5 cellular contexts compared by ENCODE assay signal in genomic region chr1:44738985-44739360, GRCh38. TPM values are rescaled to one million over a fixed set of nuclear protein-coding genes. Genes with fewer than 3 reads are reported as not detected.
A peak's percentile ranks its signal among the peaks of the same experiment; 100 is the strongest.
DNase-seq lines count a peak whose midpoint lies in the region; ATAC-seq and TF ChIP-seq lines count a peak whose summit lies in the region.
"Not testable (repeated sequence)": the region's sequence is repeated elsewhere in the genome, so short reads cannot be mapped to it uniquely, and the experiment has no call there.

No MANE protein-coding gene starts in this region.

- H3K27me3 ChIP-seq in HL-60 (ENCODE audit: insufficient read depth, poor library complexity, severe bottlenecking); iPS-20b (ENCODE audit: insufficient read depth, low read length); parathyroid adenoma (ENCODE audit: control insufficient read depth, insufficient read depth, low read length): not testable (repeated sequence)

- CTCF ChIA-PET in activated CD4-positive, alpha-beta T cell treated with anti-CD3 and anti-CD28 coated beads for 36 hours (lab: Charles Lee): not testable (repeated sequence)

- H3K27ac ChIP-seq in HL-60 (replicated peaks) (peak overlapping the region; percentile 77), iPS-20b (ENCODE audit: low read length) (peak overlapping the region; percentile 80), parathyroid adenoma (peak overlapping the region; percentile 73)

- H3K36me3 Mint-ChIP-seq in activated CD4-positive, alpha-beta T cell treated with anti-CD3 and anti-CD28 coated beads for 36 hours (ENCODE audit: low read depth): peaks cover 29% of the 10 kb centered on the region

- H2AFZ ChIP-seq in parathyroid adenoma: peak overlapping the region; percentile 93

- H3K4me3 Mint-ChIP-seq in activated CD4-positive, alpha-beta T cell treated with anti-CD3 and anti-CD28 coated beads for 36 hours: peak overlapping the region; percentile 98

- H3K4me1 ChIP-seq in iPS-20b (ENCODE audit: insufficient read depth, low read length); parathyroid adenoma: not testable (repeated sequence)

- H3K27ac Mint-ChIP-seq in activated CD4-positive, alpha-beta T cell treated with anti-CD3 and anti-CD28 coated beads for 36 hours: peak overlapping the region; percentile 94

- H3K4me1 Mint-ChIP-seq in activated CD4-positive, alpha-beta T cell treated with anti-CD3 and anti-CD28 coated beads for 36 hours: peaks cover 24% of the 10 kb centered on the region

- H3K4me3 ChIP-seq in HL-60 (replicated peaks; ENCODE audit: insufficient read depth, low read length): peak overlapping the region; percentile 70
- peak overlapping the region; percentile 65 for H3K4me3 ChIP-seq in choroid plexus epithelial cell (ENCODE audit: low read depth, low read length)
- peak overlapping the region; percentile 95 for H3K4me3 ChIP-seq in iPS-20b (ENCODE audit: low read length)
- peak overlapping the region; percentile 77 for H3K4me3 ChIP-seq in parathyroid adenoma (ENCODE audit: low read depth, low read length)

- not testable (repeated sequence) for H3K27me3 Mint-ChIP-seq in activated CD4-positive, alpha-beta T cell treated with anti-CD3 and anti-CD28 coated beads for 36 hours

- not testable (repeated sequence) for TF ChIP-seq CTCF in HL-60 (IDR thresholded peaks at IDR 0.05; ENCODE audit: insufficient read depth, low read length); choroid plexus epithelial cell (conservative IDR thresholded peaks at IDR 0.05; ENCODE audit: low read depth, low read length); parathyroid adenoma (IDR thresholded peaks at IDR 0.05)

- H3K9me3 Mint-ChIP-seq in activated CD4-positive, alpha-beta T cell treated with anti-CD3 and anti-CD28 coated beads for 36 hours (ENCODE audit: low read depth): not testable (repeated sequence)

- H3K9me3 ChIP-seq in iPS-20b (ENCODE audit: insufficient read depth, low read depth, low read length); parathyroid adenoma (ENCODE audit: control insufficient read depth, low read length): not testable (repeated sequence)

- not testable (repeated sequence) for H3K79me2 ChIP-seq in parathyroid adenoma

- H3K9ac ChIP-seq in iPS-20b (ENCODE audit: low read depth, low read length): peak overlapping the region; percentile 82; the same call in 1 of the 2 replicates
- not testable (repeated sequence) for H3K9ac ChIP-seq in parathyroid adenoma

- DNase-seq in HL-60 (ENCODE audit: low read depth in 1 of 2, low spot score in 1 of 2); activated CD4-positive, alpha-beta T cell treated with anti-CD3 and anti-CD28 coated beads for 36 hours; choroid plexus epithelial cell (ENCODE audit: low read depth): not testable (repeated sequence)

- POLR2A ChIA-PET in activated CD4-positive, alpha-beta T cell treated with anti-CD3 and anti-CD28 coated beads for 36 hours (lab: Charles Lee): interaction anchor here (2.3 kb wide), 1 partner anchor 17 kb away, joined by 12 read pairs; no protein-coding TSS in a partner anchor

- ATAC-seq in activated CD4-positive, alpha-beta T cell treated with anti-CD3 and anti-CD28 coated beads for 36 hours: peak; percentile 1

- H3K36me3 ChIP-seq in iPS-20b (ENCODE audit: insufficient read depth, low read depth, low read length): peaks cover 29% of the 10 kb centered on the region
- H3K36me3 ChIP-seq in parathyroid adenoma (ENCODE audit: control insufficient read depth, insufficient read depth, low read length): not testable (repeated sequence)

- peak overlapping the region; percentile 68 for H3K4me2 ChIP-seq in parathyroid adenoma (ENCODE audit: low read length)

- intact Hi-C loops in activated CD4-positive, alpha-beta T cell treated with anti-CD3 and anti-CD28 coated beads for 36 hours (cut with DNase I, micrococcal nuclease): loop anchor here (1.0 to 10.0 kb wide), 15 partner anchors 8 to 846 kb away; partner anchors contain the start of genes RNU5D-1 (in 2 of the 2), RPS8 (in 2 of the 2), ARMH1 (in 1 of the 2) and DYNLT4 (in 1 of the 2)

RNA-seq across cellular contexts. Expression of gene KIF2C, which starts 0.7 kb away (rescaled TPM):
- total RNA-seq in activated CD4-positive, alpha-beta T cell treated with anti-CD3 and anti-CD28 coated beads for 36 hours: 100 to 1,000 TPM; 101 to 119 TPM

RNA-seq across cellular contexts. Expression of gene RNU5D-1, which starts 8.0 kb away (rescaled TPM):
- total RNA-seq in activated CD4-positive, alpha-beta T cell treated with anti-CD3 and anti-CD28 coated beads for 36 hours: not detected

RNA-seq across cellular contexts. Expression of gene RPS8, which starts 36.4 kb away (rescaled TPM):
- 1,000 to 10,000 TPM; 3,005 to 3,275 TPM for total RNA-seq in activated CD4-positive, alpha-beta T cell treated with anti-CD3 and anti-CD28 coated beads for 36 hours

RNA-seq across cellular contexts. Expression of gene BEST4, which starts 49.0 kb away (rescaled TPM):
- total RNA-seq in activated CD4-positive, alpha-beta T cell treated with anti-CD3 and anti-CD28 coated beads for 36 hours: under 1 TPM; 0.69 to 0.71 TPM
